Comparison of ENCODE assay signal across 38 cellular contexts in genomic region chrX:28756175-28756574, GRCh38.
"Had no signal": no experiment of that assay in that cellular context is flagged by ENCODE, and none has a peak within 500 bp of the region (broad histone marks: within the 10 kb centered on the region; RNA-seq: fewer than 3 reads in every experiment).

No MANE protein-coding gene starts in this region.

- ATAC-seq: activated naive CD4-positive, alpha-beta T cell treated with anti-CD3 and anti-CD28 coated beads, Interleukin-2, amount 50 U/mL, for 72 hours; activated naive CD8-positive, alpha-beta T cell treated with anti-CD3 and anti-CD28 coated beads, Interleukin-2, amount 50 U/mL, for 24 hours; activated T-cell treated with anti-CD3 and anti-CD28 coated beads, Interleukin-2, amount 50 U/mL, for 4 hours; activated T-cell treated with anti-CD3 and anti-CD28 coated beads, Interleukin-2, amount 50 U/mL, for 72 hours; activated T-helper 17 cell treated with anti-CD3 and anti-CD28 coated beads, Interleukin-2, amount 50 U/mL, for 72 hours; body of pancreas had no signal

- H3K9me3 Mint-ChIP-seq: activated naive CD4-positive, alpha-beta T cell treated with anti-CD3 and anti-CD28 coated beads for 36 hours; activated naive CD4-positive, alpha-beta T cell treated with anti-CD3 and anti-CD28 coated beads, Interleukin-2, amount 50 U/mL, for 24 hours; activated naive CD8-positive, alpha-beta T cell treated with anti-CD3 and anti-CD28 coated beads, Interleukin-2, amount 10 ng/mL, durations not matched to agents 7 days and 5 days; activated naive CD8-positive, alpha-beta T cell treated with anti-CD3 and anti-CD28 coated beads, Interleukin-2, amount 50 U/mL, for 24 hours; activated T-cell treated with anti-CD3 and anti-CD28 coated beads, Interleukin-2, amount 50 U/mL, for 24 hours; brain had no signal

- H3K4me3 ChIP-seq: adrenal gland, ascending aorta, body of pancreas, breast epithelium, cardiac muscle cell had no signal

- H3K4me1 ChIP-seq: adrenal gland, ascending aorta, body of pancreas, breast epithelium had no signal

- H3K27ac Mint-ChIP-seq: activated naive CD4-positive, alpha-beta T cell treated with anti-CD3 and anti-CD28 coated beads for 36 hours; activated naive CD4-positive, alpha-beta T cell treated with anti-CD3 and anti-CD28 coated beads, Interleukin-2, amount 10 ng/mL, durations not matched to agents 7 days and 5 days; activated naive CD4-positive, alpha-beta T cell treated with anti-CD3 and anti-CD28 coated beads, Interleukin-2, amount 50 U/mL, for 24 hours; activated naive CD4-positive, alpha-beta T cell treated with anti-CD3 and anti-CD28 coated beads, Interleukin-2, amount 50 U/mL, for 72 hours; activated naive CD8-positive, alpha-beta T cell; activated naive CD8-positive, alpha-beta T cell treated with anti-CD3 and anti-CD28 coated beads for 36 hours; activated naive CD8-positive, alpha-beta T cell treated with anti-CD3 and anti-CD28 coated beads, Interleukin-2, amount 10 ng/mL, durations not matched to agents 7 days and 5 days; activated naive CD8-positive, alpha-beta T cell treated with anti-CD3 and anti-CD28 coated beads, Interleukin-2, amount 50 U/mL, for 24 hours; activated T-cell treated with anti-CD3 and anti-CD28 coated beads, Interleukin-2, amount 50 U/mL, for 24 hours; activated T-cell treated with anti-CD3 and anti-CD28 coated beads, Interleukin-2, amount 50 U/mL, for 72 hours; activated T-helper 1 cell treated with anti-CD3 and anti-CD28 coated beads, Interleukin-12 subunit alpha, Interleukin-12 subunit beta, Interleukin-2, Interleukin-4 antibody, amounts not matched to agents 30 ng/mL and 10 ng/mL and 1 ng/mL, durations not matched to agents 14 hours and 24 hours and 36 hours; activated T-helper 17 cell treated with anti-CD3 and anti-CD28 coated beads, Interleukin-2, amount 50 U/mL, for 72 hours; activated T-helper 2 cell treated with anti-CD3 and anti-CD28 coated beads, Interferon-gamma antibody, Interleukin-2, Interleukin-4, amounts not matched to agents 10 μg/mL and 5 μg/mL and 100 μg/mL, durations not matched to agents 14 hours and 24 hours and 36 hours; brain had no signal

- H3K4me3 Mint-ChIP-seq: activated naive CD4-positive, alpha-beta T cell treated with anti-CD3 and anti-CD28 coated beads for 36 hours; activated naive CD4-positive, alpha-beta T cell treated with anti-CD3 and anti-CD28 coated beads, Interleukin-2, amount 10 ng/mL, durations not matched to agents 7 days and 5 days; activated naive CD4-positive, alpha-beta T cell treated with anti-CD3 and anti-CD28 coated beads, Interleukin-2, amount 50 U/mL, for 24 hours; activated naive CD8-positive, alpha-beta T cell; activated naive CD8-positive, alpha-beta T cell treated with anti-CD3 and anti-CD28 coated beads for 36 hours; activated naive CD8-positive, alpha-beta T cell treated with anti-CD3 and anti-CD28 coated beads, Interleukin-2, amount 10 ng/mL, durations not matched to agents 7 days and 5 days; activated naive CD8-positive, alpha-beta T cell treated with anti-CD3 and anti-CD28 coated beads, Interleukin-2, amount 50 U/mL, for 24 hours; activated T-cell treated with anti-CD3 and anti-CD28 coated beads, Interleukin-2, amount 50 U/mL, for 24 hours; activated T-cell treated with anti-CD3 and anti-CD28 coated beads, Interleukin-2, amount 50 U/mL, for 4 hours; activated T-cell treated with anti-CD3 and anti-CD28 coated beads, Interleukin-2, amount 50 U/mL, for 72 hours; activated T-helper 1 cell treated with anti-CD3 and anti-CD28 coated beads, Interleukin-12 subunit alpha, Interleukin-12 subunit beta, Interleukin-2, Interleukin-4 antibody, amounts not matched to agents 30 ng/mL and 10 ng/mL and 1 ng/mL, durations not matched to agents 14 hours and 24 hours and 36 hours; activated T-helper 17 cell treated with anti-CD3 and anti-CD28 coated beads, Interleukin-2, amount 50 U/mL, for 72 hours; brain; central memory CD8-positive, alpha-beta T cell had no signal

- H3K36me3 ChIP-seq: adrenal gland, ascending aorta, brain microvascular endothelial cell, breast epithelium, cardiac muscle cell had no signal

- H3K36me3 Mint-ChIP-seq: activated naive CD4-positive, alpha-beta T cell treated with anti-CD3 and anti-CD28 coated beads, Interleukin-2, amount 10 ng/mL, durations not matched to agents 7 days and 5 days; activated naive CD4-positive, alpha-beta T cell treated with anti-CD3 and anti-CD28 coated beads, Interleukin-2, amount 50 U/mL, for 24 hours; activated naive CD4-positive, alpha-beta T cell treated with anti-CD3 and anti-CD28 coated beads, Interleukin-2, amount 50 U/mL, for 72 hours; activated naive CD8-positive, alpha-beta T cell; activated naive CD8-positive, alpha-beta T cell treated with anti-CD3 and anti-CD28 coated beads for 36 hours; activated naive CD8-positive, alpha-beta T cell treated with anti-CD3 and anti-CD28 coated beads, Interleukin-2, amount 10 ng/mL, durations not matched to agents 7 days and 5 days; brain had no signal

- DNase-seq: activated effector memory CD4-positive, alpha-beta T cell treated with anti-CD3 and anti-CD28 coated beads, Interleukin-2, amount 50 U/mL, for 16 hours; activated effector memory CD4-positive, alpha-beta T cell treated with Interleukin-2 at 50 U/mL for 16 hours; activated gamma-delta T cell; activated gamma-delta T cell treated with Interleukin-2 at 50 U/mL for 16 hours; activated naive CD4-positive, alpha-beta T cell; activated naive CD4-positive, alpha-beta T cell treated with anti-CD3 and anti-CD28 coated beads for 36 hours; activated naive CD4-positive, alpha-beta T cell treated with anti-CD3 and anti-CD28 coated beads, Interleukin-2, amount 10 ng/mL, durations not matched to agents 7 days and 5 days; activated naive CD4-positive, alpha-beta T cell treated with anti-CD3 and anti-CD28 coated beads, Interleukin-2, amount 50 U/mL, for 16 hours; activated naive CD4-positive, alpha-beta T cell treated with Interleukin-2 at 50 U/mL for 16 hours; activated naive CD8-positive, alpha-beta T cell treated with anti-CD3 and anti-CD28 coated beads for 36 hours; activated naive CD8-positive, alpha-beta T cell treated with anti-CD3 and anti-CD28 coated beads, Interleukin-2, amount 10 ng/mL, durations not matched to agents 7 days and 5 days; activated naive CD8-positive, alpha-beta T cell treated with anti-CD3 and anti-CD28 coated beads, Interleukin-2, amount 50 U/mL, for 24 hours; activated T-cell treated with anti-CD3 and anti-CD28 coated beads for 4 hours; activated T-cell treated with anti-CD3 and anti-CD28 coated beads, Interleukin-2, amount 50 U/mL, for 1 hour; activated T-cell treated with anti-CD3 and anti-CD28 coated beads, Interleukin-2, amount 50 U/mL, for 24 hours; activated T-cell treated with anti-CD3 and anti-CD28 coated beads, Interleukin-2, amount 50 U/mL, for 4 hours; activated T-cell treated with anti-CD3 and anti-CD28 coated beads, Interleukin-2, amount 50 U/mL, for 48 hours; activated T-cell treated with anti-CD3 and anti-CD28 coated beads, Interleukin-2, amount 50 U/mL, for 72 hours; adrenal gland; amniotic stem cell; amygdala; anterior cingulate cortex; aorta; body of pancreas; brain microvascular endothelial cell; central memory CD4-positive, alpha-beta T cell; cerebellar nuclear complex had no signal

- H3K27me3 ChIP-seq: adrenal gland, ascending aorta, body of pancreas, brain microvascular endothelial cell, breast epithelium, cardiac muscle cell had no signal

- H3K27ac ChIP-seq: adrenal gland, ascending aorta, body of pancreas, brain microvascular endothelial cell, breast epithelium, cardiac muscle cell had no signal

- H3K9me3 ChIP-seq: adrenal gland, ascending aorta, body of pancreas, breast epithelium had no signal

- H3K27me3 Mint-ChIP-seq: activated naive CD4-positive, alpha-beta T cell treated with anti-CD3 and anti-CD28 coated beads, Interleukin-2, amount 10 ng/mL, durations not matched to agents 7 days and 5 days; activated naive CD4-positive, alpha-beta T cell treated with anti-CD3 and anti-CD28 coated beads, Interleukin-2, amount 50 U/mL, for 24 hours; activated naive CD8-positive, alpha-beta T cell; activated naive CD8-positive, alpha-beta T cell treated with anti-CD3 and anti-CD28 coated beads for 36 hours; activated naive CD8-positive, alpha-beta T cell treated with anti-CD3 and anti-CD28 coated beads, Interleukin-2, amount 10 ng/mL, durations not matched to agents 7 days and 5 days; activated naive CD8-positive, alpha-beta T cell treated with anti-CD3 and anti-CD28 coated beads, Interleukin-2, amount 50 U/mL, for 24 hours; activated T-helper 17 cell treated with anti-CD3 and anti-CD28 coated beads, Interleukin-2, amount 50 U/mL, for 72 hours; brain; central memory CD8-positive, alpha-beta T cell had no signal

- H3K4me1 Mint-ChIP-seq: activated naive CD4-positive, alpha-beta T cell treated with anti-CD3 and anti-CD28 coated beads, Interleukin-2, amount 10 ng/mL, durations not matched to agents 7 days and 5 days; activated naive CD4-positive, alpha-beta T cell treated with anti-CD3 and anti-CD28 coated beads, Interleukin-2, amount 50 U/mL, for 24 hours; activated naive CD8-positive, alpha-beta T cell treated with anti-CD3 and anti-CD28 coated beads for 36 hours; activated naive CD8-positive, alpha-beta T cell treated with anti-CD3 and anti-CD28 coated beads, Interleukin-2, amount 10 ng/mL, durations not matched to agents 7 days and 5 days; activated naive CD8-positive, alpha-beta T cell treated with anti-CD3 and anti-CD28 coated beads, Interleukin-2, amount 50 U/mL, for 24 hours; activated T-helper 17 cell treated with anti-CD3 and anti-CD28 coated beads, Interleukin-2, amount 50 U/mL, for 72 hours; central memory CD8-positive, alpha-beta T cell had no signal
